In the genomic region with DNA sequence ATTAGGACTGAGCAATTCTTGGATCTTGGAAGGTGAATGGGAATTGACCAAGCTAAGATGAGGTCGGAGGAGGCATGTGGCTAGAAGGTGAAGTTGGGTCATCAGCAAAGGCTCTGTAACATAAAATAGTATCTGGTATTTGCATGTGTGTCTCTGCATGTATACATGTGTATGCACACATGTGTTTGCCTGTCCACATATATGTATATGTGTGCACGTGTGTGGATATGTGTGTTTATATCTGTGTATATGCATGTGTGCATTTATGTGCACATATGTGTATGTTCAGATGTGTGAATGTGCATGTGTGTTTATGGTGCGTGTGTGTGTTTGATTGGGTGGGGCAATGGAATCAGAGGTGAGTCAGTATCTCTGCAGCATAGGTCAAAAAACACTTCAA, we compare ENCODE assay signal across 28 cellular contexts.
"Had no signal": no experiment of that assay in that cellular context is flagged by ENCODE, and none has a peak within 500 bp of the region (broad histone marks: within the 10 kb centered on the region; RNA-seq: fewer than 3 reads in every experiment).

No MANE protein-coding gene starts in this region.

- ATAC-seq: effector memory CD8-positive, alpha-beta T cell; esophagus mucosa; foreskin keratinocyte; gastrocnemius medialis; gastroesophageal sphincter; heart left ventricle; heart right ventricle had no signal

- H3K36me3 ChIP-seq: colonic mucosa, esophagus muscularis mucosa, esophagus squamous epithelium, gastrocnemius medialis, gastroesophageal sphincter, heart left ventricle, heart right ventricle had no signal

- DNase-seq: colonic mucosa; cortex of kidney; dermis blood vessel endothelial cell; dorsolateral prefrontal cortex; effector CD4-positive, alpha-beta T cell; effector CD8-positive, alpha-beta T cell; effector memory CD4-positive, alpha-beta T cell; effector memory CD8-positive, alpha-beta T cell; endodermal cell; erythroblast; esophagus squamous epithelium; foreskin fibroblast; foreskin keratinocyte; foreskin melanocyte; gastrocnemius medialis; glutamatergic neuron; head of caudate nucleus; heart left ventricle; heart right ventricle had no signal

- H3K4me3 ChIP-seq: colonic mucosa, coronary artery, dorsolateral prefrontal cortex, esophagus muscularis mucosa, esophagus squamous epithelium, gastrocnemius medialis, gastroesophageal sphincter, heart left ventricle, heart right ventricle had no signal

- FAIRE-seq: colon, endometrium, endothelial cell of umbilical vein, frontal cortex had no signal

- H3K27me3 ChIP-seq: colonic mucosa, dorsolateral prefrontal cortex, esophagus muscularis mucosa, esophagus squamous epithelium, foreskin keratinocyte, gastrocnemius medialis, gastroesophageal sphincter, heart left ventricle, heart right ventricle had no signal

- H3K9me3 ChIP-seq: colonic mucosa, gastrocnemius medialis had no signal

- H3K27ac ChIP-seq: colonic mucosa, coronary artery, dorsolateral prefrontal cortex, epithelial cell of prostate, esophagus muscularis mucosa, esophagus squamous epithelium, foreskin keratinocyte, gastrocnemius medialis, gastroesophageal sphincter, heart left ventricle, heart right ventricle had no signal

- H3K4me1 ChIP-seq: colonic mucosa, esophagus squamous epithelium, foreskin keratinocyte, gastrocnemius medialis, heart left ventricle, heart right ventricle had no signal
